Comparison of ENCODE assay signal across 23 cellular contexts in the genomic region with DNA sequence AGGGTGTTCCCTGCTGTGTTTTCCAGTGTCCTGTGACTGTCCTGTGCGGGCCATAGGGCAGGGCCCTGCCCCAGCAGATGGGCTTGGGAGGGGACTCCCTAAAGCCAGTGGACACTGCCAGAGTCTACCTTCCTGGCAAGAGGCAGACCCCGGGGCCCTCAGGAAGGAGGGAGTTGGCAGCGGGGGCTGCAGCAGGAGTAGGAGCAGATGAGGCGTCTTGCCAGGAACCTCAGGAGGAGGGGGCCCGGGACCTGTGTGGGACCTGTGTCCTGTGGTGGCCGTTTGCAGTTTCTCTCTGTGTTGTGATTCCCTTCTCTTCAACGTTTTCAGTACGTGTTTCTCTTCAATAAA. TPM values are rescaled to one million over a fixed set of nuclear protein-coding genes. Genes with fewer than 3 reads are reported as not detected.
DNase-seq lines count a peak whose midpoint lies in the region; ATAC-seq, FAIRE-seq and TF ChIP-seq lines count a peak whose summit lies in the region.
"Had no signal": no experiment of that assay in that cellular context is flagged by ENCODE, and none has a peak within 500 bp of the region (broad histone marks: within the 10 kb centered on the region; RNA-seq: fewer than 3 reads in every experiment).

No MANE protein-coding gene starts in this region.

- DNase-seq in H7 (peak; percentile 20), kidney (peak; percentile 62), posterior vena cava (ENCODE audit: low spot score) (peak; percentile 75), HPDE6-E6E7 (ENCODE audit: extremely low spot score) (no peak), kidney tubule cell (ENCODE audit: low spot score) (no peak)
- DNase-seq in stimulated activated naive B cell treated with anti-CD40 and anti-IgM and Interleukin-4, amounts not matched to agents 10 μg/mL and 1 μg/mL and 100 μg/mL, for 72 hours, result no peak
- DNase-seq: AML-193; Caco-2; Calu3; CD4-positive, alpha-beta T cell; CD8-positive, alpha-beta T cell; DMS79 treated with DMSO at 0.1 percent for 48 hours; GDM1 had no signal

- ATAC-seq in stimulated activated naive B cell treated with anti-CD40 and anti-IgM and Interleukin-4, amounts not matched to agents 10 μg/mL and 1 μg/mL and 100 μg/mL, for 72 hours (replicated peaks), result no peak
- ATAC-seq: A549; CD8-positive, alpha-beta T cell; GM12878 had no signal

- H3K9ac ChIP-seq in kidney (ENCODE audit: low read length in 2 of 2), result no peak overlapping the region
- H3K9ac ChIP-seq: BLaER1 treated with 17β-estradiol and CSF1 and Interleukin-3, amounts not matched to agents 10 nM and 100 nM had no signal

- H3K27me3 Mint-ChIP-seq in stimulated activated naive B cell treated with anti-CD40 and anti-IgM and Interleukin-4, amounts not matched to agents 10 μg/mL and 1 μg/mL and 100 μg/mL, for 72 hours, result peaks cover 11 to 16% of the 10 kb centered on the region in 2 donors

- no peak overlapping the region for H3K27ac Mint-ChIP-seq in stimulated activated naive B cell treated with anti-CD40 and anti-IgM and Interleukin-4, amounts not matched to agents 10 μg/mL and 1 μg/mL and 100 μg/mL, for 72 hours
- H3K27ac Mint-ChIP-seq: B cell; CD4-positive, alpha-beta T cell; CD8-positive, alpha-beta T cell had no signal

- H3K4me3 Mint-ChIP-seq in stimulated activated naive B cell treated with anti-CD40 and anti-IgM and Interleukin-4, amounts not matched to agents 10 μg/mL and 1 μg/mL and 100 μg/mL, for 72 hours, result no peak overlapping the region
- H3K4me3 Mint-ChIP-seq: B cell; CD4-positive, alpha-beta T cell; CD8-positive, alpha-beta T cell had no signal

- no peak overlapping the region for H3K4me3 ChIP-seq in H7 (ENCODE audit: insufficient read depth, low read depth, low read length)
- H3K4me3 ChIP-seq in kidney (ENCODE audit: low read length in 2 of 2), result no peak overlapping the region
- H3K4me3 ChIP-seq: A549; BLaER1 treated with 17β-estradiol and CSF1 and Interleukin-3, amounts not matched to agents 10 nM and 100 nM; GM12878 had no signal

- no peak overlapping the region for H3K27ac ChIP-seq in kidney (ENCODE audit: low read depth in 2 of 2, low read length in 2 of 2)
- H3K27ac ChIP-seq: 22Rv1; A549; BLaER1 treated with 17β-estradiol and CSF1 and Interleukin-3, amounts not matched to agents 10 nM and 100 nM; C4-2B had no signal

- no peak for TF ChIP-seq CTCF in kidney (IDR thresholded peaks at IDR 0.05; ENCODE audit: borderline replicate concordance, extremely low read depth, insufficient read depth)

- H3K27me3 ChIP-seq in H7 (ENCODE audit: control insufficient read depth, insufficient read depth, low read length), result peaks cover 7% of the 10 kb centered on the region; the same call in 1 of the 2 replicates

- H3K36me3 Mint-ChIP-seq in stimulated activated naive B cell treated with anti-CD40 and anti-IgM and Interleukin-4, amounts not matched to agents 10 μg/mL and 1 μg/mL and 100 μg/mL, for 72 hours, result no peaks in the 10 kb centered on the region
- H3K36me3 Mint-ChIP-seq: CD8-positive, alpha-beta T cell had no signal

- intact Hi-C loops in kidney (cut with DNase I), result no loop called here
- intact Hi-C loops in posterior vena cava (cut with DNase I), result no loop called here

- H3K36me3 ChIP-seq in H7 (replicated peaks; ENCODE audit: control insufficient read depth, insufficient read depth, low read length) (no peaks in the 10 kb centered on the region), kidney (ENCODE audit: control insufficient read depth in 1 of 2, insufficient read depth in 2 of 2, low read length in 2 of 2) (no peaks in the 10 kb centered on the region)
- H3K36me3 ChIP-seq: BLaER1 treated with 17β-estradiol and CSF1 and Interleukin-3, amounts not matched to agents 10 nM and 100 nM had no signal

- no peaks in the 10 kb centered on the region for H3K9me3 Mint-ChIP-seq in stimulated activated naive B cell treated with anti-CD40 and anti-IgM and Interleukin-4, amounts not matched to agents 10 μg/mL and 1 μg/mL and 100 μg/mL, for 72 hours
- H3K9me3 Mint-ChIP-seq: CD4-positive, alpha-beta T cell; CD8-positive, alpha-beta T cell had no signal

- no peaks in the 10 kb centered on the region for H3K9me3 ChIP-seq in kidney (ENCODE audit: control insufficient read depth in 1 of 2, low read length in 2 of 2)
- H3K9me3 ChIP-seq: A549, Caco-2 had no signal

- FAIRE-seq in kidney (lab: Jason Lieb, UNC), result no peak
- FAIRE-seq: A549, D721Med, GM12878, GM12892, GM18507 had no signal

- no peaks in the 10 kb centered on the region for H3K4me1 ChIP-seq in kidney (ENCODE audit: control insufficient read depth in 1 of 2, insufficient read depth in 1 of 2, low read depth in 1 of 2, low read length in 2 of 2)
- H3K4me1 ChIP-seq: Caco-2 had no signal

- peaks cover 2 to 5% of the 10 kb centered on the region in 2 donors for H3K4me1 Mint-ChIP-seq in stimulated activated naive B cell treated with anti-CD40 and anti-IgM and Interleukin-4, amounts not matched to agents 10 μg/mL and 1 μg/mL and 100 μg/mL, for 72 hours
- H3K4me1 Mint-ChIP-seq: B cell had no signal

RNA-seq across cellular contexts. Expression of gene PNMA3, which starts 3.8 kb away (rescaled TPM):
- 5.2 and 9.2 TPM in 2 replicates for total RNA-seq in H7 (2014; rRNA removed; shearing (Covaris generic))
- 1.7 TPM for total RNA-seq in kidney
- polyA plus RNA-seq in kidney (ENCODE audit: insufficient read depth, low read depth, low replicate concordance), result 4.3 TPM
- total RNA-seq in posterior vena cava, result under 1 TPM in 1 of 2 donors, not detected in 1; 0.14 TPM
- total RNA-seq: A172, Caco-2, Calu3, GM12878 had no signal

RNA-seq across cellular contexts. Expression of gene PNMA6A, which starts 12.2 kb away (rescaled TPM):
- total RNA-seq in H7 (2014; rRNA removed; shearing (Covaris generic)), result 7.5 and 9.8 TPM in 2 replicates
- total RNA-seq in kidney (4.2 TPM), posterior vena cava (1 to 10 TPM; 1.4 to 1.5 TPM)
- 15.8 TPM for polyA plus RNA-seq in kidney (ENCODE audit: insufficient read depth, low read depth, low replicate concordance)
- total RNA-seq: Caco-2 had no signal

Comparison
In these comparisons a context has a peak if more than half of its experiments do, and no peak if none do; other contexts are left out.
1. DNase-seq: peak in H7 (single experiment), kidney (single experiment) and posterior vena cava (single experiment); none in stimulated activated naive B cell treated with anti-CD40 and anti-IgM and Interleukin-4, amounts not matched to agents 10 μg/mL and 1 μg/mL and 100 μg/mL, for 72 hours (single experiment), HPDE6-E6E7 (single experiment) and kidney tubule cell (single experiment).